In the genomic region with DNA sequence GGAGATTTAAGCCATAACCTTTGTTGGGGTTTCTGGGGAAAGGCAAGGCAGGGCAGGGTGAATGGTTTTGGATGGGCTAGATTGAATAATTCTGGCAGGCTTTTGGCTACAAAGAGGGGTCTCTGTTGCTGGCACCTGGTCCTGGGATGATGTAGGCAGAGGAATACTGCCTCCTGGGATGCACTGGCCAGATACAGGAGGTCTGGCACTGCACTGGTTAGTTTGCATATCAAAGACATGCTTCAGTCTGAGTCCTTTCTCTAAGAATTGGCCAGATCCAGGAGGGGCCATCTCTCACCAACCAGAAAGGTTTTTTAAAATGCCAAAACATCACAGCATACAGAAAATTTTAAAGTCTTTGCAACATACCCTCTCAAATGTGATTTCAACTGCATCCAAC, we compare ENCODE assay signal across 2 cellular contexts.
TF ChIP-seq lines count a peak whose summit lies in the region.

No MANE protein-coding gene starts in this region.

TF ChIP-seq in SK-N-SH, 30 proteins besides CTCF, POLR2A, EP300 and RAD21:
- TF ChIP-seq MXI1 (IDR thresholded peaks at IDR 0.05; ENCODE audit: low read depth, low read length), result no peak
- no peak for TF ChIP-seq TCF12 (IDR thresholded peaks at IDR 0.05)
- TF ChIP-seq ZBTB33 (IDR thresholded peaks at IDR 0.05; ENCODE audit: borderline replicate concordance, low read depth), result no peak
- TF ChIP-seq, protein P1, sequence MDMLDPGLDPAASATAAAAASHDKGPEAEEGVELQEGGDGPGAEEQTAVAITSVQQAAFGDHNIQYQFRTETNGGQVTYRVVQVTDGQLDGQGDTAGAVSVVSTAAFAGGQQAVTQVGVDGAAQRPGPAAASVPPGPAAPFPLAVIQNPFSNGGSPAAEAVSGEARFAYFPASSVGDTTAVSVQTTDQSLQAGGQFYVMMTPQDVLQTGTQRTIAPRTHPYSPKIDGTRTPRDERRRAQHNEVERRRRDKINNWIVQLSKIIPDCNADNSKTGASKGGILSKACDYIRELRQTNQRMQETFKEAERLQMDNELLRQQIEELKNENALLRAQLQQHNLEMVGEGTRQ (IDR thresholded peaks at IDR 0.05; ENCODE audit: borderline replicate concordance, low read depth, low read length), result no peak
- TF ChIP-seq CHD2 (IDR thresholded peaks at IDR 0.05; ENCODE audit: low read length, partially characterized antibody), result no peak
- TF ChIP-seq RXRA (IDR thresholded peaks at IDR 0.05; ENCODE audit: borderline replicate concordance, low read depth), result no peak
- TF ChIP-seq, protein P2, sequence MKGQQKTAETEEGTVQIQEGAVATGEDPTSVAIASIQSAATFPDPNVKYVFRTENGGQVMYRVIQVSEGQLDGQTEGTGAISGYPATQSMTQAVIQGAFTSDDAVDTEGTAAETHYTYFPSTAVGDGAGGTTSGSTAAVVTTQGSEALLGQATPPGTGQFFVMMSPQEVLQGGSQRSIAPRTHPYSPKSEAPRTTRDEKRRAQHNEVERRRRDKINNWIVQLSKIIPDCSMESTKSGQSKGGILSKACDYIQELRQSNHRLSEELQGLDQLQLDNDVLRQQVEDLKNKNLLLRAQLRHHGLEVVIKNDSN (IDR thresholded peaks at IDR 0.05; ENCODE audit: borderline replicate concordance, low read depth), result no peak
- no peak for TF ChIP-seq FOSL2 (IDR thresholded peaks at IDR 0.05; ENCODE audit: borderline replicate concordance, low read depth)
- no peak for TF ChIP-seq YY1 (IDR thresholded peaks at IDR 0.05; ENCODE audit: low read depth)
- TF ChIP-seq, protein P3, sequence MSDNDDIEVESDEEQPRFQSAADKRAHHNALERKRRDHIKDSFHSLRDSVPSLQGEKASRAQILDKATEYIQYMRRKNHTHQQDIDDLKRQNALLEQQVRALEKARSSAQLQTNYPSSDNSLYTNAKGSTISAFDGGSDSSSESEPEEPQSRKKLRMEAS (IDR thresholded peaks at IDR 0.05; ENCODE audit: low read depth), result no peak
- no peak for TF ChIP-seq JUND (IDR thresholded peaks at IDR 0.05)
- TF ChIP-seq RCOR1 (IDR thresholded peaks at IDR 0.05; ENCODE audit: low read length), result no peak
- TF ChIP-seq, protein P4, sequence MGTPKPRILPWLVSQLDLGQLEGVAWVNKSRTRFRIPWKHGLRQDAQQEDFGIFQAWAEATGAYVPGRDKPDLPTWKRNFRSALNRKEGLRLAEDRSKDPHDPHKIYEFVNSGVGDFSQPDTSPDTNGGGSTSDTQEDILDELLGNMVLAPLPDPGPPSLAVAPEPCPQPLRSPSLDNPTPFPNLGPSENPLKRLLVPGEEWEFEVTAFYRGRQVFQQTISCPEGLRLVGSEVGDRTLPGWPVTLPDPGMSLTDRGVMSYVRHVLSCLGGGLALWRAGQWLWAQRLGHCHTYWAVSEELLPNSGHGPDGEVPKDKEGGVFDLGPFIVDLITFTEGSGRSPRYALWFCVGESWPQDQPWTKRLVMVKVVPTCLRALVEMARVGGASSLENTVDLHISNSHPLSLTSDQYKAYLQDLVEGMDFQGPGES (IDR thresholded peaks at IDR 0.05; ENCODE audit: low read depth, low read length), result no peak
- TF ChIP-seq POLR2AphosphoS5 (IDR thresholded peaks at IDR 0.05; ENCODE audit: low read depth, low read length), result no peak
- no peak for TF ChIP-seq MEF2A (IDR thresholded peaks at IDR 0.05; ENCODE audit: borderline replicate concordance, low read depth)
- no peak for TF ChIP-seq PBX3 (IDR thresholded peaks at IDR 0.05)
- TF ChIP-seq GATA2 (CRISPR knock-in tag; IDR thresholded peaks at IDR 0.05), result no peak
- no peak for TF ChIP-seq TAF1 (IDR thresholded peaks at IDR 0.05; ENCODE audit: borderline replicate concordance, low read depth, low read length)
- no peak for TF ChIP-seq GABPA (IDR thresholded peaks at IDR 0.05; ENCODE audit: low read depth)
TF ChIP-seq in SK-N-SH: peak in this region for 0.

TF ChIP-seq in SK-N-SH treated with all-trans-retinoic acid at 6 μM for 48 hours, 23 proteins besides CTCF, POLR2A, EP300 and RAD21 (continued from another document):
- TF ChIP-seq ZNF565 (CRISPR knock-in tag; conservative IDR thresholded peaks at IDR 0.05; ENCODE audit: low read depth) (no peak), ZNF8 (CRISPR knock-in tag; IDR thresholded peaks at IDR 0.05) (no peak), ZNF70 (CRISPR knock-in tag; IDR thresholded peaks at IDR 0.05) (no peak), OSR1 (CRISPR knock-in tag; IDR thresholded peaks at IDR 0.05) (no peak), ZC3H10 (CRISPR knock-in tag; IDR thresholded peaks at IDR 0.05) (no peak), CSDC2 (CRISPR knock-in tag; IDR thresholded peaks at IDR 0.05) (no peak), ZFP3 (CRISPR knock-in tag; IDR thresholded peaks at IDR 0.05) (no peak), CSRNP3 (CRISPR knock-in tag; IDR thresholded peaks at IDR 0.05) (no peak), TCF4 (CRISPR knock-in tag; IDR thresholded peaks at IDR 0.05; ENCODE audit: borderline replicate concordance) (no peak), TSHZ2 (CRISPR knock-in tag; IDR thresholded peaks at IDR 0.05) (no peak), ARNTL (CRISPR knock-in tag; IDR thresholded peaks at IDR 0.05; ENCODE audit: borderline replicate concordance, low read depth) (no peak), PPARA (CRISPR knock-in tag; IDR thresholded peaks at IDR 0.05; ENCODE audit: borderline replicate concordance) (no peak), BACH2 (CRISPR knock-in tag; IDR thresholded peaks at IDR 0.05; ENCODE audit: borderline replicate concordance) (no peak), ISL1 (CRISPR knock-in tag; IDR thresholded peaks at IDR 0.05) (no peak), PATZ1 (CRISPR knock-in tag; IDR thresholded peaks at IDR 0.05; ENCODE audit: borderline replicate concordance) (no peak), ZFP30 (CRISPR knock-in tag; IDR thresholded peaks at IDR 0.05) (no peak)
- TF ChIP-seq, protein P5, sequence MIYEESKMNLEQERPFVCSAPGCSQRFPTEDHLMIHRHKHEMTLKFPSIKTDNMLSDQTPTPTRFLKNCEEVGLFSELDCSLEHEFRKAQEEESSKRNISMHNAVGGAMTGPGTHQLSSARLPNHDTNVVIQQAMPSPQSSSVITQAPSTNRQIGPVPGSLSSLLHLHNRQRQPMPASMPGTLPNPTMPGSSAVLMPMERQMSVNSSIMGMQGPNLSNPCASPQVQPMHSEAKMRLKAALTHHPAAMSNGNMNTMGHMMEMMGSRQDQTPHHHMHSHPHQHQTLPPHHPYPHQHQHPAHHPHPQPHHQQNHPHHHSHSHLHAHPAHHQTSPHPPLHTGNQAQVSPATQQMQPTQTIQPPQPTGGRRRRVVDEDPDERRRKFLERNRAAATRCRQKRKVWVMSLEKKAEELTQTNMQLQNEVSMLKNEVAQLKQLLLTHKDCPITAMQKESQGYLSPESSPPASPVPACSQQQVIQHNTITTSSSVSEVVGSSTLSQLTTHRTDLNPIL (CRISPR knock-in tag; IDR thresholded peaks at IDR 0.05; ENCODE audit: low read depth), result no peak
- TF ChIP-seq, protein P6, sequence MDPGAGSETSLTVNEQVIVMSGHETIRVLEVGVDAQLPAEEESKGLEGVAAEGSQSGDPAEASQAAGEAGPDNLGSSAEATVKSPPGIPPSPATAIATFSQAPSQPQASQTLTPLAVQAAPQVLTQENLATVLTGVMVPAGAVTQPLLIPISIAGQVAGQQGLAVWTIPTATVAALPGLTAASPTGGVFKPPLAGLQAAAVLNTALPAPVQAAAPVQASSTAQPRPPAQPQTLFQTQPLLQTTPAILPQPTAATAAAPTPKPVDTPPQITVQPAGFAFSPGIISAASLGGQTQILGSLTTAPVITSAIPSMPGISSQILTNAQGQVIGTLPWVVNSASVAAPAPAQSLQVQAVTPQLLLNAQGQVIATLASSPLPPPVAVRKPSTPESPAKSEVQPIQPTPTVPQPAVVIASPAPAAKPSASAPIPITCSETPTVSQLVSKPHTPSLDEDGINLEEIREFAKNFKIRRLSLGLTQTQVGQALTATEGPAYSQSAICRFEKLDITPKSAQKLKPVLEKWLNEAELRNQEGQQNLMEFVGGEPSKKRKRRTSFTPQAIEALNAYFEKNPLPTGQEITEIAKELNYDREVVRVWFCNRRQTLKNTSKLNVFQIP (CRISPR knock-in tag; IDR thresholded peaks at IDR 0.05; ENCODE audit: borderline replicate concordance, low read depth), result no peak
